1 cellular context compared by ENCODE assay signal in the genomic region with DNA sequence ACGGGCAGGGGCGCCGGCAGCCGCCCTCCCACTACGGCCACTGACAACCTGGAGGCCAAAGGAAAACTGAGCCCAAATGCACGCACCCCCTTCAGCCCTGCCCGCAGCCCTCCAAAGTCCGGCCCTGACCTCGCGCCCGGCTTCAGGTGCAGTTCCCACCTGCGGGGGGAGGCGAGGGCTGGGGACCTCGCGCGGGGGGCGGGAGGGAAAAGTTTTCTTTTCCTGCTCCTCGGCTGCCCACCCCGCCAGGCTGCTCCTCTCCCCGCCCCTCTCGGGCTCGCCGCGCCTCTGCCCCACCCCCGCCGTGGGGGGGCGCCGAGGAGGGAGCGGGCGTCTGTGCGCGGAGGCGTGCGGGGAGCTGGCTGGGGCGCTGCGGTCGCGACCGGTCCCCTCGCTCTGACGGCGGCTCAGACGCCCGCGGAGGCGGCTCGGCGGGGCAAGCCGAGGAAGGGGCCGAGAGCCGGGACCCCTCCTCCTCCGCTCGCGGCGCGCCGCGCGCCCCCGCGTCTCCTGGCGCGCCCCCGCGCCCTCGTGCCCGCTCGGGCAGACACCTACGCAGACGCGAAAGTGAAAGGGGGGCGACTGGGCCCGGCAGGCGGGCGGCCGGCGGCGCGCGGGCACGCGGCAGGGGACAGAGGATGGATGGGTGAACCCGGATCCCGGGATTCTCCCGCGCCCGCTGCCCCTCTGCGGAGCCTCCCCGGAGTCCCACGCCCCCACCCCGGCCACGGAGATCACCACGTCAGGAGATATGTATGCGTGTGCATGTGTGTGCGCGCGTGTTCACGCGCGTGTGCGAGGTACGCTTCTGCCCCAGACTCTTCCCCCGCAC.
TF ChIP-seq lines count a peak whose summit lies in the region.

No MANE protein-coding gene starts in this region.

TF ChIP-seq in SK-N-SH, 30 proteins besides CTCF, POLR2A, EP300 and RAD21 (continued from another document):
- TF ChIP-seq, protein P1, sequence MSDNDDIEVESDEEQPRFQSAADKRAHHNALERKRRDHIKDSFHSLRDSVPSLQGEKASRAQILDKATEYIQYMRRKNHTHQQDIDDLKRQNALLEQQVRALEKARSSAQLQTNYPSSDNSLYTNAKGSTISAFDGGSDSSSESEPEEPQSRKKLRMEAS (IDR thresholded peaks at IDR 0.05; ENCODE audit: low read depth) = no peak
- TF ChIP-seq TCF12 (IDR thresholded peaks at IDR 0.05) (no peak), MEF2A (IDR thresholded peaks at IDR 0.05; ENCODE audit: borderline replicate concordance, low read depth) (no peak), FOSL2 (IDR thresholded peaks at IDR 0.05; ENCODE audit: borderline replicate concordance, low read depth) (no peak), SMC3 (IDR thresholded peaks at IDR 0.05; ENCODE audit: low read depth, low read length) (no peak), GABPA (IDR thresholded peaks at IDR 0.05; ENCODE audit: low read depth) (no peak)
